13 cellular contexts compared by ENCODE assay signal in genomic region chr2:23651187-23651983, GRCh38.
DNase-seq lines count a peak whose midpoint lies in the region; ATAC-seq and TF ChIP-seq lines count a peak whose summit lies in the region.
"Had no signal": no experiment of that assay in that cellular context is flagged by ENCODE, and none has a peak within 500 bp of the region (broad histone marks: within the 10 kb centered on the region; RNA-seq: fewer than 3 reads in every experiment).

No MANE protein-coding gene starts in this region.

- peak; percentile 43 for DNase-seq in AG04450 (ENCODE audit: low read depth, low spot score)
- DNase-seq in HCT116 (ENCODE audit: low read depth, low spot score): no peak
- DNase-seq in adrenal gland: peak in 5 of 7 donors; percentile 52 to 71 (median 56)
- DNase-seq in hepatocyte (ENCODE audit: low spot score): peak; percentile 32
- DNase-seq in activated CD4-positive, CD25-positive, alpha-beta regulatory T cell (lab: John Stamatoyannopoulos, UW): no peak
- DNase-seq in GM19240 (ENCODE audit: insufficient read length, low spot score): no peak
- DNase-seq: activated CD8-positive, alpha-beta memory T cell treated with anti-CD3 and anti-CD28 coated beads for 24 hours; CD4-positive, alpha-beta memory T cell; NCI-H524; retina had no signal

- no peaks in the 10 kb centered on the region for H3K9me2 ChIP-seq in HCT116 (ENCODE audit: insufficient read depth)
- H3K9me2 ChIP-seq in hepatocyte (replicated peaks; ENCODE audit: insufficient read depth): no peaks in the 10 kb centered on the region

- POLR2A ChIA-PET in AG04450 (lab: Yijun Ruan, JAX): no interaction called here
- POLR2A ChIA-PET in HCT116 (lab: Charles Lee): no interaction called here

- H3K4me1 ChIP-seq in HCT116 (ENCODE audit: control insufficient read depth in 1 of 2, insufficient read depth in 2 of 2, low read length in 2 of 2) (peaks cover 0 to 10% of the 10 kb centered on the region in 2 experiments; a peak in 1 of 4 replicates), adrenal gland (replicated peaks in 1 of 2) (peaks cover 0 to 9% of the 10 kb centered on the region in 2 donors), hepatocyte (ENCODE audit: insufficient read depth) (no peaks in the 10 kb centered on the region)
- H3K4me1 ChIP-seq: vagina had no signal

- TF ChIP-seq CTCF in AG04450 (IDR thresholded peaks at IDR 0.05; ENCODE audit: low read depth, low read length) (no peak), HCT116 (IDR thresholded peaks at IDR 0.05 in 2 of 3, conservative IDR thresholded peaks at IDR 0.05 in 1 of 3; ENCODE audit: borderline replicate concordance in 1 of 3, insufficient read depth in 1 of 3, low read depth in 2 of 3, low read length in 2 of 3) (no peak), adrenal gland (IDR thresholded peaks at IDR 0.05) (no peak), hepatocyte (IDR thresholded peaks at IDR 0.05; ENCODE audit: poor library complexity) (no peak)

- no peaks in the 10 kb centered on the region for H3K79me2 ChIP-seq in HCT116 (ENCODE audit: insufficient read depth, low read length)
- H3K79me2 ChIP-seq in hepatocyte: no peaks in the 10 kb centered on the region

- no peaks in the 10 kb centered on the region for H3K27me3 ChIP-seq in AG04450 (ENCODE audit: control insufficient read depth, insufficient read depth, low read length)
- H3K27me3 ChIP-seq in HCT116 (ENCODE audit: insufficient read depth, low read length): no peaks in the 10 kb centered on the region
- H3K27me3 ChIP-seq in adrenal gland: no peaks in the 10 kb centered on the region
- no peaks in the 10 kb centered on the region for H3K27me3 ChIP-seq in hepatocyte
- H3K27me3 ChIP-seq: vagina had no signal

- ATAC-seq in HCT116 (peak; percentile 52), HG02852 (IDR thresholded peaks at IDR 0.05; ENCODE audit: unreplicated experiment) (no peak), HG03439 (IDR thresholded peaks at IDR 0.05; ENCODE audit: unreplicated experiment) (no peak)

- TF ChIP-seq RAD21 in HCT116 (IDR thresholded peaks at IDR 0.05; ENCODE audit: low read depth): no peak

- no peak overlapping the region for H3K9ac ChIP-seq in HCT116 (ENCODE audit: low read length)

- no peak overlapping the region for H3K4me3 ChIP-seq in AG04450 (ENCODE audit: low read depth, low read length)
- no peak overlapping the region for H3K4me3 ChIP-seq in HCT116 (replicated peaks in 1 of 2; ENCODE audit: low read depth in 1 of 2, low read length in 2 of 2)
- H3K4me3 ChIP-seq in adrenal gland: no peak overlapping the region
- H3K4me3 ChIP-seq in hepatocyte: no peak overlapping the region
- H3K4me3 ChIP-seq: vagina had no signal

- H3K9me3 ChIP-seq in AG04450 (ENCODE audit: control insufficient read depth, insufficient read depth, low read length) (no peaks in the 10 kb centered on the region; the same call in 1 of the 2 replicates), HCT116 (ENCODE audit: control insufficient read depth in 1 of 2, insufficient read depth in 1 of 2, low read depth in 1 of 2, low read length in 2 of 2) (no peaks in the 10 kb centered on the region), adrenal gland (replicated peaks in 1 of 3) (no peaks in the 10 kb centered on the region), hepatocyte (ENCODE audit: low read depth) (no peaks in the 10 kb centered on the region)
- H3K9me3 ChIP-seq: vagina had no signal

- H4K20me1 ChIP-seq in HCT116 (ENCODE audit: insufficient read depth) (no peaks in the 10 kb centered on the region), hepatocyte (ENCODE audit: insufficient read depth, poor library complexity, severe bottlenecking) (no peaks in the 10 kb centered on the region)

- no peak overlapping the region for H3K4me2 ChIP-seq in HCT116 (ENCODE audit: low read length)
- no peak overlapping the region for H3K4me2 ChIP-seq in hepatocyte

- RAD21 ChIA-PET in HCT116 (lab: Charles Lee; ENCODE audit: low non-redundant PET in 1 of 2, low total read pairs in 2 of 2, uncharacterized antibody in 2 of 2, unreplicated experiment in 2 of 2): no interaction called here

- H2AFZ ChIP-seq in HCT116 (ENCODE audit: low read depth, low read length, poor library complexity, severe bottlenecking) (no peak overlapping the region), hepatocyte (no peak overlapping the region)

- intact Hi-C loops in HCT116 (cut with micrococcal nuclease) (no loop called here), adrenal gland (cut with DNase I) (no loop called here)

- H3K36me3 ChIP-seq in HCT116 (ENCODE audit: control insufficient read depth in 1 of 2, insufficient read depth in 2 of 2, low read length in 2 of 2) (no peaks in the 10 kb centered on the region), adrenal gland (replicated peaks in 1 of 2) (no peaks in the 10 kb centered on the region), hepatocyte (replicated peaks; ENCODE audit: insufficient read depth, low read depth) (no peaks in the 10 kb centered on the region)
- H3K36me3 ChIP-seq: vagina had no signal

- BruUV-seq in HCT116 (replicated peaks; lab: Mats Ljungman, UMichigan): no TSS peak

- CTCF ChIA-PET in AG04450 (lab: Charles Lee) (no interaction called here), HCT116 (lab: Charles Lee) (no interaction called here)

- TF ChIP-seq POLR2A in HCT116 (IDR thresholded peaks at IDR 0.05; ENCODE audit: borderline replicate concordance, extremely low read depth, insufficient read depth, insufficient read length) (no peak), adrenal gland (IDR thresholded peaks at IDR 0.05) (no peak)

- 68 to 78% (median 73%) methylated on average over 9 of the region's 9 CpGs for WGBS in adrenal gland, 4 donors
- 78% methylated on average over 9 of the region's 9 CpGs for WGBS in hepatocyte (ENCODE audit: low lambda C conversion rate, missing lambda C conversion rate)

- H3K27ac ChIP-seq in AG04450 (ENCODE audit: low read depth, low read length) (peak overlapping the region; percentile 39), HCT116 (ENCODE audit: low read depth, low read length) (no peak overlapping the region), adrenal gland (peak overlapping the region in 1 of 5 donors; percentile 11), hepatocyte (no peak overlapping the region)
- H3K27ac ChIP-seq: vagina had no signal

TF ChIP-seq in HCT116, 20 proteins besides CTCF, POLR2A, EP300 and RAD21:
- no peak for TF ChIP-seq YY1 (IDR thresholded peaks at IDR 0.05; ENCODE audit: extremely low read depth, insufficient replicate concordance, low read depth, low read length)
- no peak for TF ChIP-seq MAX (IDR thresholded peaks at IDR 0.05)
- TF ChIP-seq SIN3A (IDR thresholded peaks at IDR 0.05; ENCODE audit: low read depth): no peak
- no peak for TF ChIP-seq CBX3 (IDR thresholded peaks at IDR 0.05; ENCODE audit: low read depth)
- TF ChIP-seq CEBPB (IDR thresholded peaks at IDR 0.05; ENCODE audit: low read depth): no peak
- TF ChIP-seq ZBTB33 (IDR thresholded peaks at IDR 0.05; ENCODE audit: extremely low read depth, insufficient replicate concordance, low read length): no peak
- no peak for TF ChIP-seq TCF7L2 (IDR thresholded peaks at IDR 0.05; ENCODE audit: borderline replicate concordance, extremely low read depth, insufficient read depth, insufficient read length)

Comparison
In these comparisons a context has a peak if more than half of its experiments do, and no peak if none do; other contexts are left out.
1. DNase-seq: peak in AG04450 (single experiment), adrenal gland (5 of 7) and hepatocyte (single experiment); none in HCT116 (single experiment), activated CD4-positive, CD25-positive, alpha-beta regulatory T cell (0 of 4) and GM19240 (single experiment).